Comparison of ENCODE assay signal across 1 cellular context in genomic region chr22:17629167-17629489, GRCh38.
TF ChIP-seq lines count a peak whose summit lies in the region.

No MANE protein-coding gene starts in this region.

TF ChIP-seq in H1, 55 proteins besides CTCF, POLR2A, EP300 and RAD21 (continued from another document):
- no peak for TF ChIP-seq SP4 (IDR thresholded peaks at IDR 0.05; ENCODE audit: low read length)
- no peak for TF ChIP-seq PHF8 (conservative IDR thresholded peaks at IDR 0.05; ENCODE audit: low read depth, low read length)
- TF ChIP-seq MAFK (IDR thresholded peaks at IDR 0.05; ENCODE audit: low read depth, low read length) = no peak
- no peak for TF ChIP-seq TEAD4 (IDR thresholded peaks at IDR 0.05; ENCODE audit: low read depth, low read length)
- TF ChIP-seq, protein P1, sequence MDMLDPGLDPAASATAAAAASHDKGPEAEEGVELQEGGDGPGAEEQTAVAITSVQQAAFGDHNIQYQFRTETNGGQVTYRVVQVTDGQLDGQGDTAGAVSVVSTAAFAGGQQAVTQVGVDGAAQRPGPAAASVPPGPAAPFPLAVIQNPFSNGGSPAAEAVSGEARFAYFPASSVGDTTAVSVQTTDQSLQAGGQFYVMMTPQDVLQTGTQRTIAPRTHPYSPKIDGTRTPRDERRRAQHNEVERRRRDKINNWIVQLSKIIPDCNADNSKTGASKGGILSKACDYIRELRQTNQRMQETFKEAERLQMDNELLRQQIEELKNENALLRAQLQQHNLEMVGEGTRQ (IDR thresholded peaks at IDR 0.05; ENCODE audit: low read length) = no peak
- TF ChIP-seq CEBPB (IDR thresholded peaks at IDR 0.05; ENCODE audit: low read depth, low read length) = no peak
- TF ChIP-seq POU5F1 (IDR thresholded peaks at IDR 0.05; ENCODE audit: low read depth, low read length) = no peak
